ENCODE assay signal across 22 cellular contexts in the genomic region with DNA sequence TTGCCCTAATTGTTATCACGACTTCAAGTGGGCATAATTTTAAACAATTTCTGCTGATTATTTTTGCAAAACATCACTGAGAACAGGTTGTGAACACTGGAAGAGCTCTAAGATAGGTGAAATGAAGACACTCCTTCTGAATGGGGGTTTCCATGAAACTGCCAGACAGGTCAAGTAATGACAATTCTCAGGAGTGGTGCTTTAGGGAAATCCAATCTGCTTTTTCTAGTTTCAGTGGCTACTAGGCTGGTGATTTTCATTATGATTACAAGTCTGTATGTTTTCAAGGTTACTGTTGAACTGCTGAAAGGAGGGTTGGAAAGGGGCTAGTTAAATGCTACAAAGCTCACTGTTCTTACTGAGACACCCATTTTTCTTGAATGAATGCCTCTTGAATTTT.
DNase-seq lines count a peak whose midpoint lies in the region; ATAC-seq and TF ChIP-seq lines count a peak whose summit lies in the region.
"Had no signal": no experiment of that assay in that cellular context is flagged by ENCODE, and none has a peak within 500 bp of the region (broad histone marks: within the 10 kb centered on the region; RNA-seq: fewer than 3 reads in every experiment).

No MANE protein-coding gene starts in this region.

- H3K36me3 Mint-ChIP-seq in neural progenitor cell: no peaks in the 10 kb centered on the region
- H3K36me3 Mint-ChIP-seq: CD4-positive, CD25-positive, alpha-beta regulatory T cell had no signal

- ATAC-seq in GM18868 (IDR thresholded peaks at IDR 0.05; ENCODE audit: unreplicated experiment) (peak; percentile 59), HG02798 (IDR thresholded peaks at IDR 0.05; ENCODE audit: poor library complexity, unreplicated experiment) (peak; percentile 62), body of pancreas (no peak)
- ATAC-seq: Right ventricle myocardium inferior had no signal

- H3K27me3 ChIP-seq in neural progenitor cell (no peaks in the 10 kb centered on the region), body of pancreas (no peaks in the 10 kb centered on the region)
- H3K27me3 ChIP-seq: BE2C, SJSA1 had no signal

- H3K9ac ChIP-seq in neural progenitor cell: no peak overlapping the region

- WGBS in body of pancreas, 2 donors: 22 to 52% methylated on average over 1 of the region's 1 CpG

- H3K4me3 ChIP-seq in neural progenitor cell (no peak overlapping the region), body of pancreas (no peak overlapping the region)
- H3K4me3 ChIP-seq: SJSA1 had no signal

- no peak overlapping the region for H3K27ac ChIP-seq in neural progenitor cell
- no peak overlapping the region for H3K27ac ChIP-seq in body of pancreas
- H3K27ac ChIP-seq: SJSA1 had no signal

- no peaks in the 10 kb centered on the region for H3K4me1 Mint-ChIP-seq in neural progenitor cell
- H3K4me1 Mint-ChIP-seq: CD4-positive, CD25-positive, alpha-beta regulatory T cell had no signal

- TF ChIP-seq CTCF in neural progenitor cell (IDR thresholded peaks at IDR 0.05): no peak
- TF ChIP-seq CTCF in body of pancreas (IDR thresholded peaks at IDR 0.05): no peak

- no peaks in the 10 kb centered on the region for H3K9me3 ChIP-seq in neural progenitor cell (ENCODE audit: low read depth)
- no peaks in the 10 kb centered on the region for H3K9me3 ChIP-seq in body of pancreas
- H3K9me3 ChIP-seq: BE2C, SJSA1 had no signal

- TF ChIP-seq POLR2A in body of pancreas (IDR thresholded peaks at IDR 0.05): no peak

- H3K4me1 ChIP-seq in neural progenitor cell (no peaks in the 10 kb centered on the region), body of pancreas (no peaks in the 10 kb centered on the region)
- H3K4me1 ChIP-seq: BE2C, SJSA1 had no signal

- H4K20me1 ChIP-seq in neural progenitor cell (ENCODE audit: low read depth): no peaks in the 10 kb centered on the region

- H2AFZ ChIP-seq in neural progenitor cell (replicated peaks): peak overlapping the region; percentile 68

- H3K4me2 ChIP-seq in neural progenitor cell: no peak overlapping the region

- H3K36me3 ChIP-seq in neural progenitor cell: no peaks in the 10 kb centered on the region
- no peaks in the 10 kb centered on the region for H3K36me3 ChIP-seq in body of pancreas (replicated peaks in 1 of 2; ENCODE audit: insufficient read depth in 1 of 2, low read depth in 2 of 2)
- H3K36me3 ChIP-seq: BE2C, SJSA1 had no signal

- no peaks in the 10 kb centered on the region for H3K79me2 ChIP-seq in neural progenitor cell (ENCODE audit: low read depth)

- peak; percentile 21 for DNase-seq in NCI-H2227 treated with DMSO at 0.1 percent for 48 hours (lab: John Stamatoyannopoulos, UW)
- DNase-seq in neural progenitor cell (ENCODE audit: low spot score): no peak
- DNase-seq in CD1c-positive myeloid dendritic cell (ENCODE audit: extremely low spot score): no peak
- DNase-seq in cerebellar nuclear complex (lab: John Stamatoyannopoulos, UW): no peak
- no peak for DNase-seq in body of pancreas
- DNase-seq: BE2C; CD4-positive, CD25-positive, alpha-beta regulatory T cell; EL; GF-D8; IMR-90; NCI-H1048; NCI-H1417 treated with DMSO at 0.1 percent for 48 hours; NCI-H187; NCI-H2107; NCI-H345; NCI-H524; NCI-H82; T1000 had no signal

- intact Hi-C loops in body of pancreas (cut with DNase I): no loop called here

- H3K27me3 Mint-ChIP-seq in neural progenitor cell (ENCODE audit: insufficient read depth, low read depth): no peaks in the 10 kb centered on the region
- H3K27me3 Mint-ChIP-seq: CD4-positive, CD25-positive, alpha-beta regulatory T cell had no signal

- no peak overlapping the region for H3K4me3 Mint-ChIP-seq in neural progenitor cell
- H3K4me3 Mint-ChIP-seq: CD4-positive, CD25-positive, alpha-beta regulatory T cell had no signal

- H3F3A ChIP-seq in neural progenitor cell (ENCODE audit: low read depth): no peaks in the 10 kb centered on the region

- peaks cover 3% of the 10 kb centered on the region for H3K9me3 Mint-ChIP-seq in neural progenitor cell

- H3K27ac Mint-ChIP-seq in neural progenitor cell: no peak overlapping the region
- H3K27ac Mint-ChIP-seq: CD4-positive, CD25-positive, alpha-beta regulatory T cell had no signal
